11 cellular contexts compared by ENCODE assay signal in genomic region chr6:137968901-137969300, GRCh38.
DNase-seq lines count a peak whose midpoint lies in the region; ATAC-seq and TF ChIP-seq lines count a peak whose summit lies in the region.
"Had no signal": no experiment of that assay in that cellular context is flagged by ENCODE, and none has a peak within 500 bp of the region (broad histone marks: within the 10 kb centered on the region; RNA-seq: fewer than 3 reads in every experiment).

No MANE protein-coding gene starts in this region.

- no peak overlapping the region for H3K4me3 ChIP-seq in GM06990 (replicated peaks; ENCODE audit: low read depth, low read length)
- no peak overlapping the region for H3K4me3 ChIP-seq in naive thymus-derived CD4-positive, alpha-beta T cell (ENCODE audit: low read length)
- H3K4me3 ChIP-seq: sigmoid colon had no signal

- DNase-seq in GM06990 (ENCODE audit: extremely low read depth, insufficient read length), result peak; percentile 45
- DNase-seq in T-helper 2 cell treated with Interferon-gamma antibody and Interleukin-4, amounts not matched to agents 5 μg/mL and 100 μg/mL, for 36 hours (ENCODE audit: low spot score), result no peak
- no peak for DNase-seq in naive thymus-derived CD4-positive, alpha-beta T cell
- DNase-seq in H4 (ENCODE audit: low spot score), result no peak
- DNase-seq in activated gamma-delta T cell (lab: John Stamatoyannopoulos, UW), result no peak
- DNase-seq: H7, hippocampal formation, NCI-H1436 treated with DMSO at 0.1 percent for 48 hours, sigmoid colon had no signal

- no peaks in the 10 kb centered on the region for H3K9me3 ChIP-seq in naive thymus-derived CD4-positive, alpha-beta T cell (ENCODE audit: control insufficient read depth in 2 of 3, low read length in 3 of 3)
- H3K9me3 ChIP-seq: sigmoid colon had no signal

- H3K36me3 ChIP-seq in GM06990 (ENCODE audit: control insufficient read depth, insufficient read depth, low read length), result no peaks in the 10 kb centered on the region
- no peaks in the 10 kb centered on the region for H3K36me3 ChIP-seq in naive thymus-derived CD4-positive, alpha-beta T cell (ENCODE audit: control insufficient read depth in 2 of 3, insufficient read depth in 3 of 3, low read length in 3 of 3)
- H3K36me3 ChIP-seq: sigmoid colon had no signal

- peak overlapping the region; percentile 67 for H3K27ac Mint-ChIP-seq in T-helper 2 cell treated with Interferon-gamma antibody and Interleukin-4, amounts not matched to agents 5 μg/mL and 100 μg/mL, for 36 hours
- H3K27ac Mint-ChIP-seq in naive thymus-derived CD4-positive, alpha-beta T cell, result peak overlapping the region in 4 of 9 donors; percentile 1 to 65 (median 7)

- H3K36me3 Mint-ChIP-seq in T-helper 2 cell treated with Interferon-gamma antibody and Interleukin-4, amounts not matched to agents 5 μg/mL and 100 μg/mL, for 36 hours (ENCODE audit: low read depth), result peaks cover 4% of the 10 kb centered on the region
- peaks cover 0 to 14% (median 0%) of the 10 kb centered on the region in 5 donors for H3K36me3 Mint-ChIP-seq in naive thymus-derived CD4-positive, alpha-beta T cell

- CTCF ChIA-PET in naive thymus-derived CD4-positive, alpha-beta T cell (lab: Charles Lee), result interaction anchor here (0.9 kb wide), 1 partner anchor 24 kb away, joined by 3 read pairs; no protein-coding TSS in a partner anchor

- intact Hi-C loops in naive thymus-derived CD4-positive, alpha-beta T cell (cut with micrococcal nuclease), result no loop called here

- ATAC-seq in HG02623 (IDR thresholded peaks at IDR 0.05; ENCODE audit: unreplicated experiment) (peak; percentile 42), HG03521 (IDR thresholded peaks at IDR 0.05; ENCODE audit: unreplicated experiment) (no peak)
- peak; percentile 38 for ATAC-seq in naive thymus-derived CD4-positive, alpha-beta T cell

- H3K27me3 Mint-ChIP-seq in T-helper 2 cell treated with Interferon-gamma antibody and Interleukin-4, amounts not matched to agents 5 μg/mL and 100 μg/mL, for 36 hours (ENCODE audit: low read depth), result no peaks in the 10 kb centered on the region
- H3K27me3 Mint-ChIP-seq in naive thymus-derived CD4-positive, alpha-beta T cell, result no peaks in the 10 kb centered on the region

- POLR2A ChIA-PET in naive thymus-derived CD4-positive, alpha-beta T cell (lab: Charles Lee), result no interaction called here

- H3K9me3 Mint-ChIP-seq in T-helper 2 cell treated with Interferon-gamma antibody and Interleukin-4, amounts not matched to agents 5 μg/mL and 100 μg/mL, for 36 hours, result no peaks in the 10 kb centered on the region
- H3K9me3 Mint-ChIP-seq in naive thymus-derived CD4-positive, alpha-beta T cell, result peaks cover 0 to 8% (median 0%) of the 10 kb centered on the region in 11 donors

- peaks cover 7 to 12% of the 10 kb centered on the region in 2 donors for H3K4me1 ChIP-seq in naive thymus-derived CD4-positive, alpha-beta T cell (ENCODE audit: control insufficient read depth in 2 of 2, insufficient read depth in 2 of 2, low read length in 2 of 2)
- H3K4me1 ChIP-seq: sigmoid colon had no signal

- no peaks in the 10 kb centered on the region for H3K27me3 ChIP-seq in GM06990 (replicated peaks; ENCODE audit: control insufficient read depth, insufficient read depth, low read length)
- no peaks in the 10 kb centered on the region for H3K27me3 ChIP-seq in naive thymus-derived CD4-positive, alpha-beta T cell (ENCODE audit: control insufficient read depth in 2 of 2, insufficient read depth in 2 of 2, low read length in 2 of 2)
- H3K27me3 ChIP-seq: sigmoid colon had no signal

- no peak for TF ChIP-seq CTCF in GM06990 (IDR thresholded peaks at IDR 0.05; ENCODE audit: insufficient read depth, low read length, poor library complexity, severe bottlenecking)

- no peak overlapping the region for H3K27ac ChIP-seq in naive thymus-derived CD4-positive, alpha-beta T cell (ENCODE audit: low read depth, low read length)
- H3K27ac ChIP-seq: sigmoid colon had no signal

- H3K4me3 Mint-ChIP-seq in T-helper 2 cell treated with Interferon-gamma antibody and Interleukin-4, amounts not matched to agents 5 μg/mL and 100 μg/mL, for 36 hours, result peak overlapping the region; percentile 45
- peak overlapping the region in 1 of 10 donors; percentile 30 for H3K4me3 Mint-ChIP-seq in naive thymus-derived CD4-positive, alpha-beta T cell

- peaks cover 51% of the 10 kb centered on the region for H3K4me1 Mint-ChIP-seq in T-helper 2 cell treated with Interferon-gamma antibody and Interleukin-4, amounts not matched to agents 5 μg/mL and 100 μg/mL, for 36 hours (ENCODE audit: low read depth)
- peaks cover 17 to 59% (median 23%) of the 10 kb centered on the region in 7 donors for H3K4me1 Mint-ChIP-seq in naive thymus-derived CD4-positive, alpha-beta T cell
